In the genomic region with DNA sequence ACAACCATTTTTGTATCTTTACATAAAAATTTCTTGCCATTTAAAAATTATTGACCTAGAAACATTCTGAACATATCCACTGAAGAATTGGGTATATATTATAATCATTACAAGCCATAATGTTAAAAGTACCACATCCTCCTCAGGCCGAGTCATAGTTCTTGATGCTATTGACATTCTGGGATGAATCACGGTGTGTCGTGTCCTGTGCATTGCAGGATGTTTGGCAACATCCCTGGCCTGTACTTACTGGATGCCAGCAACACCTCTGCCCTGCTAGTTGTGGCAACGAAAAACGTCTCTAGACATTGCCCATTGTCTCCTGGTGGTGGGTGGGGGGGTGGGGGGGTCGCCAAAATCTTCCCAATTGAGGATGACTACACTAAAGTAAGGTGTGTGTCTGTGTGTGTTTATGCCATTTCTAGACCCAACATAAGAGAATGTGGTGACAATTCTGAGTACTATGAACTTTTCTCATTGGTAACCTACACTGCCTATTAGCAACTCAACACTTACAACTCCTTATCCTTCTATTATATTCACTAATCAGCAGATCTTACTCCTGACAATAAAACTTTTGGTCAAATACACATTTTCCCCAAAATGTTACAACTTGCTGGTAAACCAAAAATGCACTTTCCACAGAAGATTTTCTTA, we compare ENCODE assay signal across 8 cellular contexts.
DNase-seq lines count a peak whose midpoint lies in the region; ATAC-seq, FAIRE-seq and TF ChIP-seq lines count a peak whose summit lies in the region.

No MANE protein-coding gene starts in this region.

- no peaks in the 10 kb centered on the region for H3K27me3 ChIP-seq in CD4-positive, alpha-beta memory T cell (ENCODE audit: insufficient read depth, low read length)
- no peaks in the 10 kb centered on the region for H3K27me3 ChIP-seq in bronchial epithelial cell (ENCODE audit: control insufficient read depth, insufficient read depth, low read length)
- H3K27me3 ChIP-seq in naive thymus-derived CD4-positive, alpha-beta T cell (ENCODE audit: control insufficient read depth in 2 of 2, insufficient read depth in 2 of 2, low read length in 2 of 2), result no peaks in the 10 kb centered on the region
- no peaks in the 10 kb centered on the region for H3K27me3 ChIP-seq in BE2C

- POLR2A ChIA-PET in CD4-positive, alpha-beta memory T cell (lab: Charles Lee; ENCODE audit: partially characterized antibody), result no interaction called here
- POLR2A ChIA-PET in naive thymus-derived CD4-positive, alpha-beta T cell (lab: Charles Lee), result no interaction called here

- FAIRE-seq in bronchial epithelial cell (lab: Jason Lieb, UNC), result peak; percentile 64

- intact Hi-C loops in CD4-positive, alpha-beta memory T cell (cut with micrococcal nuclease), result no loop called here
- intact Hi-C loops in naive thymus-derived CD4-positive, alpha-beta T cell (cut with micrococcal nuclease), result no loop called here

- H3K4me3 ChIP-seq in CD4-positive, alpha-beta memory T cell (ENCODE audit: low read length in 2 of 2), result no peak overlapping the region
- H3K4me3 ChIP-seq in bronchial epithelial cell (ENCODE audit: low read depth, low read length) (no peak overlapping the region), BE2C (ENCODE audit: low read depth, low read length) (no peak overlapping the region)
- no peak overlapping the region for H3K4me3 ChIP-seq in naive thymus-derived CD4-positive, alpha-beta T cell (ENCODE audit: low read length)

- peaks cover 53 to 89% (median 77%) of the 10 kb centered on the region in 4 donors for H3K4me1 Mint-ChIP-seq in CD4-positive, alpha-beta memory T cell
- peaks cover 26 to 94% (median 85%) of the 10 kb centered on the region in 7 donors for H3K4me1 Mint-ChIP-seq in naive thymus-derived CD4-positive, alpha-beta T cell

- no peak for DNase-seq in CD4-positive, alpha-beta memory T cell
- peak; percentile 73 for DNase-seq in M059J (ENCODE audit: low read depth)
- DNase-seq in bronchial epithelial cell (ENCODE audit: low read depth), result peak; percentile 96
- DNase-seq in naive thymus-derived CD4-positive, alpha-beta T cell, result no peak
- no peak for DNase-seq in BE2C
- DNase-seq in cortex of kidney (lab: John Stamatoyannopoulos, UW), result no peak

- no peaks in the 10 kb centered on the region for H3K9me3 ChIP-seq in CD4-positive, alpha-beta memory T cell (ENCODE audit: control insufficient read depth in 1 of 2, low read length in 2 of 2)
- no peaks in the 10 kb centered on the region for H3K9me3 ChIP-seq in naive thymus-derived CD4-positive, alpha-beta T cell (ENCODE audit: control insufficient read depth in 2 of 3, low read length in 3 of 3)
- no peaks in the 10 kb centered on the region for H3K9me3 ChIP-seq in BE2C

- no peak overlapping the region for H3K4me3 Mint-ChIP-seq in CD4-positive, alpha-beta memory T cell
- no peak overlapping the region for H3K4me3 Mint-ChIP-seq in naive thymus-derived CD4-positive, alpha-beta T cell

- H3K36me3 ChIP-seq in CD4-positive, alpha-beta memory T cell (ENCODE audit: insufficient read depth, low read length), result peaks cover 15% of the 10 kb centered on the region
- H3K36me3 ChIP-seq in bronchial epithelial cell (ENCODE audit: control insufficient read depth, insufficient read depth, low read length) (no peaks in the 10 kb centered on the region), BE2C (0 out of 2 replicates have a peak, but pooled peaks cover 3% of the 10 kb centered on the region)
- peaks cover 6 to 52% (median 9%) of the 10 kb centered on the region in 3 experiments for H3K36me3 ChIP-seq in naive thymus-derived CD4-positive, alpha-beta T cell (ENCODE audit: control insufficient read depth in 2 of 3, insufficient read depth in 3 of 3, low read length in 3 of 3)

- CTCF ChIA-PET in CD4-positive, alpha-beta memory T cell (lab: Charles Lee; ENCODE audit: partially characterized antibody), result no interaction called here
- CTCF ChIA-PET in naive thymus-derived CD4-positive, alpha-beta T cell (lab: Charles Lee), result no interaction called here

- ATAC-seq in naive thymus-derived CD4-positive, alpha-beta T cell, result no peak
- no peak for ATAC-seq in GM19328 (IDR thresholded peaks at IDR 0.05; ENCODE audit: unreplicated experiment)
- ATAC-seq in HG03342 (IDR thresholded peaks at IDR 0.05; ENCODE audit: unreplicated experiment), result no peak

- no peaks in the 10 kb centered on the region for H3K27me3 Mint-ChIP-seq in CD4-positive, alpha-beta memory T cell
- H3K27me3 Mint-ChIP-seq in naive thymus-derived CD4-positive, alpha-beta T cell, result no peaks in the 10 kb centered on the region

- H3K27ac Mint-ChIP-seq in CD4-positive, alpha-beta memory T cell, result peak overlapping the region in 5 of 7 donors; percentile 24 to 77 (median 54)
- peak overlapping the region in 7 of 9 donors; percentile 32 to 85 (median 56) for H3K27ac Mint-ChIP-seq in naive thymus-derived CD4-positive, alpha-beta T cell

- TF ChIP-seq CTCF in bronchial epithelial cell (IDR thresholded peaks at IDR 0.05; ENCODE audit: insufficient read depth, low read length, severe bottlenecking) (no peak), BE2C (IDR thresholded peaks at IDR 0.05; ENCODE audit: low read depth, low read length) (no peak)

- no peak overlapping the region for H3K27ac ChIP-seq in CD4-positive, alpha-beta memory T cell (ENCODE audit: low read depth, low read length)
- H3K27ac ChIP-seq in naive thymus-derived CD4-positive, alpha-beta T cell (ENCODE audit: low read depth, low read length), result no peak overlapping the region

- H3K4me1 ChIP-seq in CD4-positive, alpha-beta memory T cell (ENCODE audit: insufficient read depth, low read length), result peaks cover 61% of the 10 kb centered on the region
- peaks cover 14 to 45% of the 10 kb centered on the region in 2 donors for H3K4me1 ChIP-seq in naive thymus-derived CD4-positive, alpha-beta T cell (ENCODE audit: control insufficient read depth in 2 of 2, insufficient read depth in 2 of 2, low read length in 2 of 2)
- no peaks in the 10 kb centered on the region for H3K4me1 ChIP-seq in BE2C

- H3K9me3 Mint-ChIP-seq in CD4-positive, alpha-beta memory T cell, result no peaks in the 10 kb centered on the region
- no peaks in the 10 kb centered on the region for H3K9me3 Mint-ChIP-seq in naive thymus-derived CD4-positive, alpha-beta T cell

- H3K36me3 Mint-ChIP-seq in CD4-positive, alpha-beta memory T cell, result peaks cover 66 to 73% of the 10 kb centered on the region in 2 donors
- peaks cover 12 to 70% (median 55%) of the 10 kb centered on the region in 5 donors for H3K36me3 Mint-ChIP-seq in naive thymus-derived CD4-positive, alpha-beta T cell

Comparison
In these comparisons a context has a peak if more than half of its experiments do, and no peak if none do; other contexts are left out.
1. DNase-seq: peak in M059J (single experiment) and bronchial epithelial cell (single experiment); none in CD4-positive, alpha-beta memory T cell (0 of 5), naive thymus-derived CD4-positive, alpha-beta T cell (0 of 9), BE2C (single experiment) and cortex of kidney (single experiment).